In the genomic region with DNA sequence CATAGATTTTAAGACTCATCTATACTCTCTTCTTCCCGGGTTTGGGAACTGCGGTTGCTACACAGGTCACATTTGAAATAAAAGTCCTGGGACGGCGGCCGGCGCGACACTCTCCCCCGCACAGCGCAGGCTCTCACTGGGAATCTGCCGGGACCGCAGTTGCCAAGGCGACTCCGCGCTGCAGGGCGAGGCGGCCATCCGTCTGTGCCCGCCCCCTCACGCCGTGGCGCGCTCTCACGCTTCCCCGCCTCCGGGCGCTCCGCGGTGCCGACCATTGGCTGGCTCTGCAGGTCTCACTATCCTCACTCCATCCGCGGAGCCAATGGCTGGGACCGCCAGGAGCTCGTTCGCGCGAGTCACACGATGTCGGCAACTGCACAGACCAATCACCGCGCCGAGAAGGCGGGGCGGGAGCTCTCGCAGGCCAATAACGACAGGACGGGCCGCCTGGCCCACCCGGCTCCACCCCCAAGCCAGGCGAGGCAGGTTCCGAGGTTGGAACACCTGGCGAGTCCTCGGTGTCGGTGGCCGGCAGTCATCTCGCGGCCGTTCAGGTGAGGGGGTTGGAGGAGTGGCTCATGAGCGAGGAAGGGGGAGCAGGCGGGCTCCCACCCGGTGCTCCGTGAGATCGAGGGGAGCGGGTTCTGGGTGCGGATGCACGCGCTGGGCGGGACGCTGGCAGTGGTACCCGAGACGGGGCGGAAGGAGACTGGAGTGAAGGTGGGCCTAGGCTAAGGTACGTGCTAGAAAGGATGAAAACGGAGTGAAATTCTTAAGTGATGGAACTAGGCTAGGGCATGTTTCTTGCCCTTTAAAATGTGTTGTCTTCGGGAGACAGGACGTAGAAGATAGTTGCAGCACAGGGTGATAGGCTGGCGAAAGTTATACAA, we compare ENCODE assay signal across 8 cellular contexts. TPM values are rescaled to one million over a fixed set of nuclear protein-coding genes. Genes with fewer than 3 reads are reported as not detected.
A peak's percentile ranks its signal among the peaks of the same experiment; 100 is the strongest.
DNase-seq lines count a peak whose midpoint lies in the region; ATAC-seq and TF ChIP-seq lines count a peak whose summit lies in the region.

MSMO1 (plus strand) TSS at position 459 of the 890 bp plus-strand sequence. CDS start 5,702 bp downstream, outside the sequence.

- H3K27ac ChIP-seq in DND-41 (ENCODE audit: low read length) (peak within 1 kb of the TSS; percentile 91), KOPT-K1 (ENCODE audit: low read depth, low read length, poor library complexity, severe bottlenecking) (peak within 1 kb of the TSS; percentile 83), Peyer's patch (peak within 1 kb of the TSS; percentile 77 to 91 (median 82)), esophagus muscularis mucosa (replicated peaks in 1 of 4) (peak within 1 kb of the TSS; percentile 67 to 86 (median 80)), muscle layer of colon (ENCODE audit: low read depth, low read length) (peak within 1 kb of the TSS; percentile 76)

- H3K9ac ChIP-seq in DND-41 (ENCODE audit: low read depth, low read length): peak within 1 kb of the TSS; percentile 68
- H3K9ac ChIP-seq in muscle layer of colon (ENCODE audit: low read length): peak within 1 kb of the TSS; percentile 55

- H3K4me3 ChIP-seq in DND-41 (ENCODE audit: low read depth in 1 of 2, low read length in 2 of 2) (peak within 1 kb of the TSS; percentile 81 to 83), Peyer's patch (peak within 1 kb of the TSS; percentile 72 to 90 (median 81)), esophagus muscularis mucosa (peak within 1 kb of the TSS; percentile 62 to 96 (median 83)), muscle layer of colon (ENCODE audit: low read depth in 1 of 2, low read length in 2 of 2) (peak within 1 kb of the TSS; percentile 84 to 89)

- peaks cover 42% of the 10 kb centered on the region for H4K20me1 ChIP-seq in DND-41 (ENCODE audit: insufficient read depth, low read length)

- WGBS in esophagus muscularis mucosa: 0% methylated on average over 35 of the region's 76 CpGs

- TF ChIP-seq POLR2A in Peyer's patch (IDR thresholded peaks at IDR 0.05): peak; percentile 80 to 88
- no peak for TF ChIP-seq POLR2A in esophagus muscularis mucosa (IDR thresholded peaks at IDR 0.05; ENCODE audit: low read depth)

- peaks cover 59% of the 10 kb centered on the region for H3K79me2 ChIP-seq in DND-41 (ENCODE audit: insufficient read depth, low read length)

- H3K27me3 ChIP-seq in DND-41 (ENCODE audit: insufficient read depth, low read length, poor library complexity) (no peaks in the 10 kb centered on the region), Peyer's patch (no peaks in the 10 kb centered on the region), esophagus muscularis mucosa (no peaks in the 10 kb centered on the region), muscle layer of colon (ENCODE audit: control insufficient read depth in 1 of 2, insufficient read depth in 2 of 2, low read length in 2 of 2) (no peaks in the 10 kb centered on the region)

- TF ChIP-seq EP300 in esophagus muscularis mucosa (IDR thresholded peaks at IDR 0.05): no peak

- intact Hi-C loops in esophagus muscularis mucosa (cut with DNase I): loop anchor here (1.0 to 5.0 kb wide), 2 partner anchors 119 to 215 kb away; partner anchors contain the start of gene TMEM192

- H3K9me3 ChIP-seq in DND-41 (ENCODE audit: insufficient read depth, low read length, severe bottlenecking) (no peaks in the 10 kb centered on the region), KOPT-K1 (ENCODE audit: insufficient read depth, low read length, poor library complexity, severe bottlenecking) (no peaks in the 10 kb centered on the region), Peyer's patch (no peaks in the 10 kb centered on the region), esophagus muscularis mucosa (no peaks in the 10 kb centered on the region), muscle layer of colon (ENCODE audit: low read length) (no peaks in the 10 kb centered on the region)

- DNase-seq in DND-41 (peak; percentile 99), Peyer's patch (peak; percentile 98 to 100 (median 99)), esophagus muscularis mucosa (ENCODE audit: extremely low spot score) (peak; percentile 100)
- peak; percentile 97 to 98 for DNase-seq in activated T-cell treated with anti-CD3 and anti-CD28 coated beads, Interleukin-2, amount 50 U/mL, for 48 hours
- DNase-seq in stimulated activated CD8-positive, alpha-beta memory T cell treated with anti-CD3 and anti-CD28 coated beads, Interleukin-7, amount 100 ng/mL, for 24 hours (ENCODE audit: low read depth): peak; percentile 95

- H3K4me2 ChIP-seq in DND-41 (ENCODE audit: insufficient read depth, low read length): peak within 1 kb of the TSS; percentile 83

- H3K4me1 ChIP-seq in DND-41 (ENCODE audit: insufficient read depth, low read length) (peaks cover 52% of the 10 kb centered on the region), Peyer's patch (peaks cover 0 to 34% (median 0%) of the 10 kb centered on the region in 4 donors), esophagus muscularis mucosa (peaks cover 9 to 29% (median 19%) of the 10 kb centered on the region in 4 donors), muscle layer of colon (ENCODE audit: insufficient read depth, low read length) (peaks cover 18% of the 10 kb centered on the region)

- ATAC-seq in DND-41 (ENCODE audit: insufficient read depth, low read depth) (peak; percentile 96), GM21825 (IDR thresholded peaks at IDR 0.05; ENCODE audit: unreplicated experiment) (peak; percentile 99)

- H2AFZ ChIP-seq in DND-41 (ENCODE audit: low read depth, low read length): peak within 1 kb of the TSS; percentile 86

- H3K36me3 ChIP-seq in DND-41 (ENCODE audit: insufficient read depth, low read length) (peaks cover 30% of the 10 kb centered on the region), KOPT-K1 (ENCODE audit: insufficient read depth, low read length) (peaks cover 24% of the 10 kb centered on the region), Peyer's patch (no peaks in the 10 kb centered on the region), esophagus muscularis mucosa (no peaks in the 10 kb centered on the region), muscle layer of colon (ENCODE audit: insufficient read depth, low read length) (no peaks in the 10 kb centered on the region)

- no peak for TF ChIP-seq CTCF in DND-41 (IDR thresholded peaks at IDR 0.05; ENCODE audit: borderline replicate concordance, extremely low read depth, low read length, poor library complexity, severe bottlenecking)
- TF ChIP-seq CTCF in Peyer's patch (IDR thresholded peaks at IDR 0.05): peak in 1 of 6 experiments; percentile 9
- TF ChIP-seq CTCF in esophagus muscularis mucosa (IDR thresholded peaks at IDR 0.05): peak in 1 of 3 experiments; percentile 3

RNA-seq across cellular contexts. Expression of gene MSMO1, which starts in this region (rescaled TPM):
- total RNA-seq in Peyer's patch (100 to 1,000 TPM in 3 of 4 donors, 10 to 100 TPM in 1; 10.7 to 148 (median 111) TPM), esophagus muscularis mucosa (10 to 100 TPM; 10.8 to 17.4 (median 12.4) TPM)

Comparison
In these comparisons a context has a peak if more than half of its experiments do, and no peak if none do; other contexts are left out.
1. Peak in every context shown above with its lines: DNase-seq, ATAC-seq, H3K4me3 ChIP-seq and H3K27ac ChIP-seq.